17 cellular contexts compared by ENCODE assay signal in genomic region chr5:75335486-75335885, GRCh38. TPM values are rescaled to one million over a fixed set of nuclear protein-coding genes. Genes with fewer than 3 reads are reported as not detected.
A peak's percentile ranks its signal among the peaks of the same experiment; 100 is the strongest.
DNase-seq lines count a peak whose midpoint lies in the region; ATAC-seq and TF ChIP-seq lines count a peak whose summit lies in the region.
"Had no signal": no experiment of that assay in that cellular context is flagged by ENCODE, and none has a peak within 500 bp of the region (broad histone marks: within the 10 kb centered on the region; RNA-seq: fewer than 3 reads in every experiment).

No MANE protein-coding gene starts in this region.

- CTCF ChIA-PET in SK-N-SH (lab: Yijun Ruan, JAX), result no interaction called here

- TF ChIP-seq RAD21 in SK-N-SH (IDR thresholded peaks at IDR 0.05; ENCODE audit: low read length), result no peak

- H3K27ac ChIP-seq in SK-N-SH (ENCODE audit: low read depth in 2 of 2, low read length in 1 of 2) (peak overlapping the region in 1 of 2 experiments; percentile 28; a peak in 1 of 4 replicates), RWPE2 (ENCODE audit: poor library complexity, severe bottlenecking) (peak overlapping the region; percentile 86), hepatocyte (peak overlapping the region; percentile 92), smooth muscle cell (ENCODE audit: low read depth) (peak overlapping the region; percentile 96)

- 85% methylated on average over 2 of the region's 2 CpGs for WGBS in SK-N-SH (ENCODE audit: low lambda C conversion rate)
- 83% methylated on average over 2 of the region's 2 CpGs for WGBS in hepatocyte (ENCODE audit: low lambda C conversion rate, missing lambda C conversion rate)
- WGBS in smooth muscle cell (ENCODE audit: low lambda C conversion rate), result 90% methylated on average over 2 of the region's 2 CpGs

- no peak overlapping the region for H3K4me3 ChIP-seq in SK-N-SH (ENCODE audit: low read depth in 2 of 2, low read length in 1 of 2)
- H3K4me3 ChIP-seq in RWPE2 (ENCODE audit: severe bottlenecking), result no peak overlapping the region
- no peak overlapping the region for H3K4me3 ChIP-seq in hepatocyte
- H3K4me3 ChIP-seq in smooth muscle cell, result no peak overlapping the region

- H2AFZ ChIP-seq in SK-N-SH (ENCODE audit: low read depth) (peak overlapping the region; percentile 98; the same call in 1 of the 2 replicates), hepatocyte (no peak overlapping the region), smooth muscle cell (ENCODE audit: low read depth) (no peak overlapping the region)

- H3K9ac ChIP-seq in SK-N-SH (no peak overlapping the region), smooth muscle cell (ENCODE audit: low read depth) (no peak overlapping the region)

- POLR2A ChIA-PET in SK-N-SH (lab: Yijun Ruan, JAX), result no interaction called here

- H3K4me2 ChIP-seq in SK-N-SH (no peak overlapping the region), hepatocyte (peak overlapping the region; percentile 76), smooth muscle cell (no peak overlapping the region)

- H4K20me1 ChIP-seq in SK-N-SH (ENCODE audit: insufficient read depth) (peaks cover 13% of the 10 kb centered on the region; the same call in 1 of the 2 replicates), hepatocyte (ENCODE audit: insufficient read depth, poor library complexity, severe bottlenecking) (peaks cover 27% of the 10 kb centered on the region), smooth muscle cell (ENCODE audit: low read depth) (peaks cover 31% of the 10 kb centered on the region)

- peaks cover 33% of the 10 kb centered on the region for H3K79me2 ChIP-seq in SK-N-SH (ENCODE audit: insufficient read depth)
- peaks cover 31% of the 10 kb centered on the region for H3K79me2 ChIP-seq in hepatocyte
- peaks cover 33% of the 10 kb centered on the region for H3K79me2 ChIP-seq in smooth muscle cell (ENCODE audit: low read depth)

- no peaks in the 10 kb centered on the region for H3K27me3 ChIP-seq in SK-N-SH (ENCODE audit: insufficient read depth)
- H3K27me3 ChIP-seq in RWPE2 (ENCODE audit: insufficient read depth, poor library complexity, severe bottlenecking), result no peaks in the 10 kb centered on the region
- no peaks in the 10 kb centered on the region for H3K27me3 ChIP-seq in hepatocyte
- no peaks in the 10 kb centered on the region for H3K27me3 ChIP-seq in smooth muscle cell (ENCODE audit: low read depth)
- H3K27me3 ChIP-seq: BE2C, heart left ventricle, left lung, tibial artery had no signal

- TF ChIP-seq EP300 in SK-N-SH (IDR thresholded peaks at IDR 0.05; ENCODE audit: borderline replicate concordance in 1 of 2, low read depth in 1 of 2, low read length in 1 of 2), result no peak

- H3F3A ChIP-seq in SK-N-SH (replicated peaks; ENCODE audit: insufficient read depth), result peaks cover 7% of the 10 kb centered on the region
- H3F3A ChIP-seq in smooth muscle cell (ENCODE audit: low read depth), result peaks cover 3% of the 10 kb centered on the region

- ATAC-seq in SK-N-SH treated with all-trans-retinoic acid at 6 μM for 48 hours (no peak), RWPE2 (ENCODE audit: low read depth) (no peak), GM21360 (IDR thresholded peaks at IDR 0.05; ENCODE audit: unreplicated experiment) (no peak), GM21447 (IDR thresholded peaks at IDR 0.05; ENCODE audit: unreplicated experiment) (no peak)
- ATAC-seq: activated CD8-positive, alpha-beta memory T cell treated with anti-CD3 and anti-CD28 coated beads, Interleukin-2, amount 10 ng/mL, durations not matched to agents 7 days and 5 days; stimulated activated naive CD8-positive, alpha-beta T cell treated with anti-CD3 and anti-CD28 coated beads, Interleukin-15, amount 100 ng/mL, for 72 hours had no signal

- peaks cover 0 to 3% of the 10 kb centered on the region in 2 experiments; a peak in 2 of 4 replicates for H3K4me1 ChIP-seq in SK-N-SH (ENCODE audit: control insufficient read depth in 1 of 2, insufficient read depth in 2 of 2, low read depth in 1 of 2, low read length in 1 of 2)
- peaks cover 15% of the 10 kb centered on the region for H3K4me1 ChIP-seq in RWPE2 (ENCODE audit: insufficient read depth, poor library complexity, severe bottlenecking)
- H3K4me1 ChIP-seq in hepatocyte (ENCODE audit: insufficient read depth), result peaks cover 25% of the 10 kb centered on the region
- peaks cover 16% of the 10 kb centered on the region for H3K4me1 ChIP-seq in smooth muscle cell (ENCODE audit: low read depth)
- H3K4me1 ChIP-seq: BE2C had no signal

- TF ChIP-seq CTCF in SK-N-SH (IDR thresholded peaks at IDR 0.05) (no peak), RWPE2 (IDR thresholded peaks at IDR 0.05; ENCODE audit: poor library complexity, severe bottlenecking) (no peak), hepatocyte (IDR thresholded peaks at IDR 0.05; ENCODE audit: poor library complexity) (no peak), smooth muscle cell (IDR thresholded peaks at IDR 0.05; ENCODE audit: borderline replicate concordance, insufficient read depth, poor library complexity, severe bottlenecking) (no peak)

- H3K9me2 ChIP-seq in SK-N-SH (no peaks in the 10 kb centered on the region), hepatocyte (replicated peaks; ENCODE audit: insufficient read depth) (no peaks in the 10 kb centered on the region)

- H3K9me3 ChIP-seq in SK-N-SH, result no peaks in the 10 kb centered on the region
- H3K9me3 ChIP-seq in RWPE2 (ENCODE audit: severe bottlenecking), result no peaks in the 10 kb centered on the region
- no peaks in the 10 kb centered on the region for H3K9me3 ChIP-seq in hepatocyte (ENCODE audit: low read depth)
- H3K9me3 ChIP-seq in smooth muscle cell (replicated peaks; ENCODE audit: low read depth), result no peaks in the 10 kb centered on the region
- H3K9me3 ChIP-seq: BE2C, heart left ventricle, left lung, tibial artery had no signal

- DNase-seq in SK-N-SH (no peak), RWPE2 (ENCODE audit: low spot score) (no peak), hepatocyte (ENCODE audit: low spot score) (no peak), smooth muscle cell (lab: John Stamatoyannopoulos, UW; ENCODE audit: unreplicated experiment) (no peak)
- DNase-seq in activated CD4-positive, CD25-positive, alpha-beta regulatory T cell treated with anti-CD3 and anti-CD28 coated beads, Interleukin-2, amount 50 U/mL, for 72 hours, result no peak
- DNase-seq: activated CD4-positive, alpha-beta T cell treated with anti-CD3 and anti-CD28 coated beads, Interleukin-2, amount 10 ng/mL, durations not matched to agents 7 days and 5 days; activated CD8-positive, alpha-beta memory T cell treated with anti-CD3 and anti-CD28 coated beads, Interleukin-2, amount 10 ng/mL, durations not matched to agents 7 days and 5 days; activated naive CD4-positive, alpha-beta T cell treated with anti-CD3 and anti-CD28 coated beads, Interleukin-2, amount 10 ng/mL, durations not matched to agents 7 days and 5 days; heart left ventricle; left lung; stimulated activated CD4-positive, alpha-beta T cell treated with anti-CD3 and anti-CD28 coated beads, Interleukin-4, amount 100 ng/mL, for 1 hour; stimulated activated naive CD8-positive, alpha-beta T cell treated with anti-CD3 and anti-CD28 coated beads, Interleukin-15, amount 100 ng/mL, for 72 hours; tibial artery had no signal

- H3K36me3 ChIP-seq in SK-N-SH (replicated peaks in 1 of 2; ENCODE audit: control insufficient read depth in 1 of 2, insufficient read depth in 2 of 2, low read length in 1 of 2) (peaks cover 0 to 3% of the 10 kb centered on the region in 2 experiments), RWPE2 (ENCODE audit: low read depth) (peaks cover 21% of the 10 kb centered on the region), hepatocyte (replicated peaks; ENCODE audit: insufficient read depth, low read depth) (no peaks in the 10 kb centered on the region), smooth muscle cell (ENCODE audit: low read depth) (no peaks in the 10 kb centered on the region)
- H3K36me3 ChIP-seq: heart left ventricle, left lung, tibial artery had no signal

TF ChIP-seq in SK-N-SH, 30 proteins besides CTCF, POLR2A, EP300 and RAD21:
- no peak for TF ChIP-seq SMC3 (IDR thresholded peaks at IDR 0.05; ENCODE audit: low read depth, low read length)
- no peak for TF ChIP-seq TEAD4 (IDR thresholded peaks at IDR 0.05; ENCODE audit: borderline replicate concordance, insufficient read depth)

TF ChIP-seq in SK-N-SH treated with all-trans-retinoic acid at 6 μM for 48 hours, 23 proteins besides CTCF, POLR2A, EP300 and RAD21 (continues in another document):
- TF ChIP-seq ZFP3 (CRISPR knock-in tag; IDR thresholded peaks at IDR 0.05) (no peak), ZC3H10 (CRISPR knock-in tag; IDR thresholded peaks at IDR 0.05) (no peak), RARB (CRISPR knock-in tag; IDR thresholded peaks at IDR 0.05) (no peak), ZFP30 (CRISPR knock-in tag; IDR thresholded peaks at IDR 0.05) (no peak), CREB5 (CRISPR knock-in tag; IDR thresholded peaks at IDR 0.05; ENCODE audit: low read depth) (no peak), POU6F1 (CRISPR knock-in tag; IDR thresholded peaks at IDR 0.05; ENCODE audit: borderline replicate concordance, low read depth) (no peak), CSDC2 (CRISPR knock-in tag; IDR thresholded peaks at IDR 0.05) (no peak)

RNA-seq across cellular contexts. Expression of gene HMGCR, which starts 1.5 kb away (rescaled TPM):
- polyA plus RNA-seq in SK-N-SH (2012; rRNA removed), result 8.2 and 11.0 TPM in 2 replicates
- polyA plus RNA-seq in SK-N-SH (2012; cell fraction: cytosol; rRNA removed), result 11.1 and 11.2 TPM in 2 replicates
- 9.2 and 25.1 TPM in 2 replicates for polyA plus RNA-seq in SK-N-SH (2012; cell fraction: nucleus; rRNA removed)
- 207 and 208 TPM in 2 replicates for total RNA-seq in hepatocyte
- polyA plus RNA-seq in hepatocyte, result 70.2 and 76.1 TPM in 2 replicates
- 160 and 185 TPM in 2 replicates for total RNA-seq in smooth muscle cell
- polyA plus RNA-seq in smooth muscle cell, result 43.6 and 72.3 TPM in 2 replicates
